24 cellular contexts compared by ENCODE assay signal in genomic region chr7:155867734-155868400, GRCh38. TPM values are rescaled to one million over a fixed set of nuclear protein-coding genes. Genes with fewer than 3 reads are reported as not detected.
A peak's percentile ranks its signal among the peaks of the same experiment; 100 is the strongest.
DNase-seq lines count a peak whose midpoint lies in the region; ATAC-seq and TF ChIP-seq lines count a peak whose summit lies in the region.
"Had no signal": no experiment of that assay in that cellular context is flagged by ENCODE, and none has a peak within 500 bp of the region (broad histone marks: within the 10 kb centered on the region; RNA-seq: fewer than 3 reads in every experiment).

No MANE protein-coding gene starts in this region.

- H3K27me3 Mint-ChIP-seq in activated CD8-positive, alpha-beta memory T cell treated with anti-CD3 and anti-CD28 coated beads, Interleukin-2, amount 10 ng/mL, durations not matched to agents 7 days and 5 days, result no peaks in the 10 kb centered on the region
- peaks cover 16% of the 10 kb centered on the region for H3K27me3 Mint-ChIP-seq in osteocyte (ENCODE audit: unreplicated experiment)

- H3K36me3 ChIP-seq in mucosa of descending colon (ENCODE audit: low read depth), result no peaks in the 10 kb centered on the region
- H3K36me3 ChIP-seq: MG63 had no signal

- no peaks in the 10 kb centered on the region for H3K4me1 Mint-ChIP-seq in activated CD8-positive, alpha-beta memory T cell treated with anti-CD3 and anti-CD28 coated beads, Interleukin-2, amount 10 ng/mL, durations not matched to agents 7 days and 5 days
- no peaks in the 10 kb centered on the region for H3K4me1 Mint-ChIP-seq in osteocyte (ENCODE audit: unreplicated experiment)
- H3K4me1 Mint-ChIP-seq: B cell, IgD-negative memory B cell had no signal

- TF ChIP-seq CTCF in coronary artery (IDR thresholded peaks at IDR 0.05) (no peak), osteocyte (IDR thresholded peaks at IDR 0.05) (no peak), mucosa of descending colon (IDR thresholded peaks at IDR 0.05) (no peak)

- no peaks in the 10 kb centered on the region for H3K9me3 Mint-ChIP-seq in activated CD8-positive, alpha-beta memory T cell treated with anti-CD3 and anti-CD28 coated beads, Interleukin-2, amount 10 ng/mL, durations not matched to agents 7 days and 5 days (ENCODE audit: low read depth)
- H3K9me3 Mint-ChIP-seq in osteocyte (ENCODE audit: unreplicated experiment), result no peaks in the 10 kb centered on the region

- no peak overlapping the region for H3K27ac Mint-ChIP-seq in activated CD8-positive, alpha-beta memory T cell treated with anti-CD3 and anti-CD28 coated beads, Interleukin-2, amount 10 ng/mL, durations not matched to agents 7 days and 5 days
- no peak overlapping the region for H3K27ac Mint-ChIP-seq in osteocyte (ENCODE audit: unreplicated experiment)
- H3K27ac Mint-ChIP-seq: B cell, HFFc6, IgD-negative memory B cell had no signal

- no peak overlapping the region for H3K4me3 Mint-ChIP-seq in activated CD8-positive, alpha-beta memory T cell treated with anti-CD3 and anti-CD28 coated beads, Interleukin-2, amount 10 ng/mL, durations not matched to agents 7 days and 5 days
- H3K4me3 Mint-ChIP-seq in osteocyte (ENCODE audit: unreplicated experiment), result no peak overlapping the region
- H3K4me3 Mint-ChIP-seq: B cell, HFFc6, IgD-negative memory B cell had no signal

- no peak overlapping the region for H3K27ac ChIP-seq in coronary artery

- ATAC-seq in activated CD8-positive, alpha-beta memory T cell treated with anti-CD3 and anti-CD28 coated beads, Interleukin-2, amount 10 ng/mL, durations not matched to agents 7 days and 5 days, result no peak
- ATAC-seq in HG03045 (IDR thresholded peaks at IDR 0.05; ENCODE audit: unreplicated experiment) (no peak), mucosa of descending colon (no peak)

- peaks cover 6% of the 10 kb centered on the region for H3K4me1 ChIP-seq in mucosa of descending colon (ENCODE audit: low read depth)

- intact Hi-C loops in mucosa of descending colon (cut with DNase I, micrococcal nuclease), result no loop called here

- no peaks in the 10 kb centered on the region for H3K9me3 ChIP-seq in mucosa of descending colon
- H3K9me3 ChIP-seq: MG63 had no signal

- CTCF ChIA-PET in activated CD8-positive, alpha-beta memory T cell treated with anti-CD3 and anti-CD28 coated beads, Interleukin-2, amount 10 ng/mL, durations not matched to agents 7 days and 5 days (lab: Charles Lee), result no interaction called here

- DNase-seq in activated CD8-positive, alpha-beta memory T cell treated with anti-CD3 and anti-CD28 coated beads, Interleukin-2, amount 10 ng/mL, durations not matched to agents 7 days and 5 days, result peak; percentile 23
- DNase-seq in activated CD8-positive, alpha-beta memory T cell treated with anti-CD3 and anti-CD28 coated beads for 24 hours, result no peak
- DNase-seq in coronary artery (ENCODE audit: low spot score) (peak; percentile 29), osteocyte (ENCODE audit: extremely low spot score, unreplicated experiment) (peak; percentile 25), mucosa of descending colon (no peak), NCI-H146 (lab: John Stamatoyannopoulos, UW) (no peak)
- DNase-seq in stimulated activated naive CD4-positive, alpha-beta T cell treated with Interleukin-2 at 50 U/mL for 16 hours (lab: John Stamatoyannopoulos, UW), result no peak
- DNase-seq: 8988T, DMS79 treated with DMSO at 0.1 percent for 48 hours, HFFc6, Kasumi-1, MG63, NCI-H1048, NCI-H1436, NCI-H2029 treated with DMSO at 0.1 percent for 48 hours, NCI-H2171, NCI-H446, NCI-H774, Right ventricle myocardium superior had no signal

- no peaks in the 10 kb centered on the region for H3K36me3 Mint-ChIP-seq in activated CD8-positive, alpha-beta memory T cell treated with anti-CD3 and anti-CD28 coated beads, Interleukin-2, amount 10 ng/mL, durations not matched to agents 7 days and 5 days
- no peaks in the 10 kb centered on the region for H3K36me3 Mint-ChIP-seq in osteocyte (ENCODE audit: unreplicated experiment)
- H3K36me3 Mint-ChIP-seq: IgD-negative memory B cell had no signal

- H3K4me3 ChIP-seq in coronary artery (no peak overlapping the region), mucosa of descending colon (no peak overlapping the region)
- H3K4me3 ChIP-seq: MG63 had no signal

RNA-seq across cellular contexts. Expression of gene SHH, which starts 55.6 kb away (rescaled TPM):
- total RNA-seq in activated CD8-positive, alpha-beta memory T cell treated with anti-CD3 and anti-CD28 coated beads, Interleukin-2, amount 10 ng/mL, durations not matched to agents 7 days and 5 days, result not detected
- total RNA-seq in osteocyte (0.08 and 0.11 TPM in 2 replicates), mucosa of descending colon (1 to 10 TPM; 2.4 to 9.6 (median 6.6) TPM)
- total RNA-seq: B cell, H4, HFFc6, OCI-LY7, Right ventricle myocardium superior had no signal

Comparison
In these comparisons a context has a peak if more than half of its experiments do, and no peak if none do; other contexts are left out.
1. DNase-seq: peak in activated CD8-positive, alpha-beta memory T cell treated with anti-CD3 and anti-CD28 coated beads, Interleukin-2, amount 10 ng/mL, durations not matched to agents 7 days and 5 days (single experiment), coronary artery (single experiment) and osteocyte (single experiment); none in activated CD8-positive, alpha-beta memory T cell treated with anti-CD3 and anti-CD28 coated beads for 24 hours (single experiment), mucosa of descending colon (0 of 3), stimulated activated naive CD4-positive, alpha-beta T cell treated with Interleukin-2 at 50 U/mL for 16 hours (single experiment) and NCI-H146 (single experiment).